ENCODE assay signal across 24 cellular contexts in the genomic region with DNA sequence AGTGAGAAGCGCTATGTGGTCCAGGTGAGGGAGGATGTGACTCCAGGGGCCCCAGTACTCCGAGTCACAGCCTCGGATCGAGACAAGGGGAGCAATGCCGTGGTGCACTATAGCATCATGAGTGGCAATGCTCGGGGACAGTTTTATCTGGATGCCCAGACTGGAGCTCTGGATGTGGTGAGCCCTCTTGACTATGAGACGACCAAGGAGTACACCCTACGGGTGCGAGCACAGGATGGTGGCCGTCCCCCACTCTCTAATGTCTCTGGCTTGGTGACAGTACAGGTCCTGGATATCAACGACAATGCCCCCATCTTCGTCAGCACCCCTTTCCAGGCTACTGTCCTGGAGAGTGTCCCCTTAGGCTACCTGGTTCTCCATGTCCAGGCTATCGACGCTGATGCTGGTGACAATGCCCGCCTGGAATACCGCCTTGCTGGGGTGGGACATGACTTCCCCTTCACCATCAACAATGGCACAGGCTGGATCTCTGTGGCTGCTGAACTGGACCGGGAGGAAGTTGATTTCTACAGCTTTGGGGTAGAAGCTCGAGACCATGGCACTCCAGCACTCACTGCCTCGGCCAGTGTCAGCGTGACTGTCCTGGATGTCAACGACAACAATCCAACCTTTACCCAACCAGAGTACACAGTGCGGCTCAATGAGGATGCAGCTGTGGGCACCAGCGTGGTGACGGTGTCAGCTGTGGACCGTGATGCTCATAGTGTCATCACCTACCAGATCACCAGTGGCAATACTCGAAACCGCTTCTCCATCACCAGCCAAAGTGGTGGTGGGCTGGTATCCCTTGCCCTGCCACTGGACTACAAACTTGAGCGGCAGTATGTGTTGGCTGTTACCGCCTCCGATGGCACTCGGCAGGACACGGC. TPM values are rescaled to one million over a fixed set of nuclear protein-coding genes. Genes with fewer than 3 reads are reported as not detected.
DNase-seq lines count a peak whose midpoint lies in the region; ATAC-seq, FAIRE-seq and TF ChIP-seq lines count a peak whose summit lies in the region.
"Had no signal": no experiment of that assay in that cellular context is flagged by ENCODE, and none has a peak within 500 bp of the region (broad histone marks: within the 10 kb centered on the region; RNA-seq: fewer than 3 reads in every experiment).

No MANE protein-coding gene starts in this region.

- H3K9me3 Mint-ChIP-seq in MCF 10A (ENCODE audit: unreplicated experiment) (no peaks in the 10 kb centered on the region), type B pancreatic cell (no peaks in the 10 kb centered on the region)
- no peaks in the 10 kb centered on the region for H3K9me3 Mint-ChIP-seq in activated CD8-positive, alpha-beta T cell treated with anti-CD3 and anti-CD28 coated beads, Interleukin-2, amount 10 ng/mL, durations not matched to agents 7 days and 5 days (ENCODE audit: insufficient read depth)
- H3K9me3 Mint-ChIP-seq: dendritic cell treated with granulocyte-macrophage colony-stimulating factor and Interleukin-4, amounts not matched to agents 40 ng/mL and 50 ng/mL, for 4 days; stimulated activated naive CD8-positive, alpha-beta T cell treated with anti-CD3 and anti-CD28 coated beads, Interleukin-15, Interleukin-2, amounts not matched to agents 100 ng/mL and 50 ng/mL, for 24 hours had no signal

- H3K36me3 ChIP-seq in breast epithelium (no peaks in the 10 kb centered on the region), HEK293 (ENCODE audit: control insufficient read depth in 2 of 2, insufficient read depth in 1 of 2, low read length in 2 of 2) (peaks cover 0 to 37% of the 10 kb centered on the region in 2 experiments; a peak in 1 of 3 replicates), kidney (ENCODE audit: control insufficient read depth in 1 of 2, insufficient read depth in 2 of 2, low read length in 2 of 2) (no peaks in the 10 kb centered on the region)
- H3K36me3 ChIP-seq: right lobe of liver, SJCRH30, upper lobe of left lung had no signal

- no peak for DNase-seq in MCF 10A (ENCODE audit: unreplicated experiment)
- DNase-seq in breast epithelium (ENCODE audit: low spot score in 2 of 2), result no peak
- peak; percentile 54 for DNase-seq in kidney
- DNase-seq in type B pancreatic cell (ENCODE audit: extremely low spot score, unreplicated experiment), result no peak
- DNase-seq in activated CD8-positive, alpha-beta T cell treated with anti-CD3 and anti-CD28 coated beads, Interleukin-2, amount 10 ng/mL, durations not matched to agents 7 days and 5 days, result no peak
- DNase-seq in nucleus accumbens (lab: John Stamatoyannopoulos, UW), result no peak
- DNase-seq: activated naive CD4-positive, alpha-beta T cell; foreskin melanocyte; Karpas-422; left cardiac atrium; NCI-H1105 treated with DMSO at 0.1 percent for 48 hours; NCI-H748 treated with DMSO at 0.1 percent for 48 hours; PC-3; SJCRH30; upper lobe of left lung had no signal

- H3K27ac Mint-ChIP-seq in MCF 10A (ENCODE audit: low read depth, unreplicated experiment) (no peak overlapping the region), type B pancreatic cell (no peak overlapping the region)
- no peak overlapping the region for H3K27ac Mint-ChIP-seq in activated CD8-positive, alpha-beta T cell treated with anti-CD3 and anti-CD28 coated beads, Interleukin-2, amount 10 ng/mL, durations not matched to agents 7 days and 5 days
- H3K27ac Mint-ChIP-seq: dendritic cell treated with granulocyte-macrophage colony-stimulating factor and Interleukin-4, amounts not matched to agents 40 ng/mL and 50 ng/mL, for 4 days; stimulated activated naive CD8-positive, alpha-beta T cell treated with anti-CD3 and anti-CD28 coated beads, Interleukin-15, Interleukin-2, amounts not matched to agents 100 ng/mL and 50 ng/mL, for 24 hours had no signal

- H3K27me3 ChIP-seq in breast epithelium, result no peaks in the 10 kb centered on the region
- H3K27me3 ChIP-seq: right lobe of liver, SJCRH30 had no signal

- peaks cover 6 to 9% of the 10 kb centered on the region in 2 donors for H3K4me1 ChIP-seq in breast epithelium
- peaks cover 5% of the 10 kb centered on the region; the same call in 1 of the 2 replicates for H3K4me1 ChIP-seq in HEK293 (ENCODE audit: control insufficient read depth, insufficient read depth, low read length)
- peaks cover 17 to 34% of the 10 kb centered on the region in 2 donors for H3K4me1 ChIP-seq in kidney (ENCODE audit: control insufficient read depth in 1 of 2, insufficient read depth in 1 of 2, low read depth in 1 of 2, low read length in 2 of 2)

- H3K36me3 Mint-ChIP-seq in MCF 10A (ENCODE audit: insufficient read depth, unreplicated experiment) (no peaks in the 10 kb centered on the region), type B pancreatic cell (peaks cover 13% of the 10 kb centered on the region)
- H3K36me3 Mint-ChIP-seq in activated CD8-positive, alpha-beta T cell treated with anti-CD3 and anti-CD28 coated beads, Interleukin-2, amount 10 ng/mL, durations not matched to agents 7 days and 5 days (ENCODE audit: low read depth), result no peaks in the 10 kb centered on the region

- H3K9ac ChIP-seq in kidney (ENCODE audit: low read length in 2 of 2), result no peak overlapping the region

- H3K4me3 ChIP-seq in breast epithelium (peak overlapping the region in 1 of 3 donors; percentile 94), HEK293 (ENCODE audit: low read depth, low read length) (no peak overlapping the region), kidney (ENCODE audit: low read length in 2 of 2) (no peak overlapping the region)
- H3K4me3 ChIP-seq: right lobe of liver, SJCRH30, upper lobe of left lung had no signal

- TF ChIP-seq CTCF in MCF 10A (IDR thresholded peaks at IDR 0.05; ENCODE audit: unreplicated experiment) (no peak), breast epithelium (IDR thresholded peaks at IDR 0.05) (no peak), HEK293 (tag by site-specific recombination; IDR thresholded peaks at IDR 0.05) (no peak), kidney (IDR thresholded peaks at IDR 0.05; ENCODE audit: borderline replicate concordance, extremely low read depth, insufficient read depth) (no peak), type B pancreatic cell (conservative IDR thresholded peaks at IDR 0.05) (no peak)

- FAIRE-seq in kidney (lab: Jason Lieb, UNC), result no peak
- FAIRE-seq: D721Med had no signal

- H3K27me3 Mint-ChIP-seq in MCF 10A (ENCODE audit: insufficient read depth, unreplicated experiment) (no peaks in the 10 kb centered on the region), type B pancreatic cell (no peaks in the 10 kb centered on the region)
- peaks cover 6% of the 10 kb centered on the region for H3K27me3 Mint-ChIP-seq in activated CD8-positive, alpha-beta T cell treated with anti-CD3 and anti-CD28 coated beads, Interleukin-2, amount 10 ng/mL, durations not matched to agents 7 days and 5 days (ENCODE audit: low read depth)

- H3K4me3 Mint-ChIP-seq in MCF 10A (ENCODE audit: unreplicated experiment) (peak overlapping the region; percentile 25), type B pancreatic cell (peak overlapping the region; percentile 59)
- no peak overlapping the region for H3K4me3 Mint-ChIP-seq in activated CD8-positive, alpha-beta T cell treated with anti-CD3 and anti-CD28 coated beads, Interleukin-2, amount 10 ng/mL, durations not matched to agents 7 days and 5 days
- H3K4me3 Mint-ChIP-seq: dendritic cell treated with granulocyte-macrophage colony-stimulating factor and Interleukin-4, amounts not matched to agents 40 ng/mL and 50 ng/mL, for 4 days; stimulated activated naive CD8-positive, alpha-beta T cell treated with anti-CD3 and anti-CD28 coated beads, Interleukin-15, Interleukin-2, amounts not matched to agents 100 ng/mL and 50 ng/mL, for 24 hours had no signal

- H3K9me3 ChIP-seq in breast epithelium (no peaks in the 10 kb centered on the region), HEK293 (ENCODE audit: control insufficient read depth, insufficient read depth, low read depth, low read length) (no peaks in the 10 kb centered on the region), kidney (ENCODE audit: control insufficient read depth in 1 of 2, low read length in 2 of 2) (no peaks in the 10 kb centered on the region)
- H3K9me3 ChIP-seq: right lobe of liver, SJCRH30, upper lobe of left lung had no signal

- no peak for TF ChIP-seq POLR2A in breast epithelium (IDR thresholded peaks at IDR 0.05)

- peaks cover 10% of the 10 kb centered on the region for H3K4me1 Mint-ChIP-seq in MCF 10A (ENCODE audit: insufficient read depth, unreplicated experiment)
- peaks cover 18% of the 10 kb centered on the region for H3K4me1 Mint-ChIP-seq in type B pancreatic cell (ENCODE audit: unreplicated experiment)
- peaks cover 10% of the 10 kb centered on the region for H3K4me1 Mint-ChIP-seq in activated CD8-positive, alpha-beta T cell treated with anti-CD3 and anti-CD28 coated beads, Interleukin-2, amount 10 ng/mL, durations not matched to agents 7 days and 5 days (ENCODE audit: low read depth)

- BruUV-seq in MCF 10A (replicated peaks; lab: Mats Ljungman, UMichigan), result no TSS peak

- POLR2A ChIA-PET in MCF 10A (lab: Yijun Ruan, JAX), result interaction anchor here (1.3 to 2.3 kb wide), 2 partner anchors 37 to 174 kb away, joined by 3 to 10 read pairs; no protein-coding TSS in a partner anchor
- POLR2A ChIA-PET in HEK293 (lab: Yijun Ruan, JAX), result interaction anchor here (0.7 to 1.2 kb wide), 2 partner anchors 26 to 151 kb away, joined by 3 to 10 read pairs; no protein-coding TSS in a partner anchor
- POLR2A ChIA-PET in activated CD8-positive, alpha-beta T cell treated with anti-CD3 and anti-CD28 coated beads, Interleukin-2, amount 10 ng/mL, durations not matched to agents 7 days and 5 days (lab: Charles Lee), result no interaction called here

- H3K27ac ChIP-seq in breast epithelium (peak overlapping the region in 1 of 2 donors; percentile 97), HEK293 (ENCODE audit: extremely low read depth, low read depth, low read length) (no peak overlapping the region), kidney (ENCODE audit: low read depth in 2 of 2, low read length in 2 of 2) (no peak overlapping the region)
- H3K27ac ChIP-seq: right lobe of liver, SJCRH30, upper lobe of left lung had no signal

- ATAC-seq in HG03097 (IDR thresholded peaks at IDR 0.05; ENCODE audit: low FRiP score, unreplicated experiment), result no peak
- ATAC-seq in activated CD8-positive, alpha-beta T cell treated with anti-CD3 and anti-CD28 coated beads, Interleukin-2, amount 10 ng/mL, durations not matched to agents 7 days and 5 days, result no peak
- ATAC-seq: activated CD4-positive, CD25-positive, alpha-beta regulatory T cell treated with anti-CD3 and anti-CD28 coated beads, Interleukin-2, amount 50 U/mL, for 24 hours; left cardiac atrium; PC-3; right lobe of liver had no signal

- CTCF ChIA-PET in MCF 10A (lab: Yijun Ruan, JAX) (interaction anchor here (0.8 to 1.5 kb wide), 4 partner anchors 11 to 147 kb away, joined by 3 read pairs; a partner anchor contains a TSS), HEK293 (lab: Yijun Ruan, JAX) (interaction anchor here (0.6 kb wide), 1 partner anchor 25 kb away, joined by 3 read pairs; no protein-coding TSS in a partner anchor)
- CTCF ChIA-PET in activated CD8-positive, alpha-beta T cell treated with anti-CD3 and anti-CD28 coated beads, Interleukin-2, amount 10 ng/mL, durations not matched to agents 7 days and 5 days (lab: Charles Lee), result interaction anchor here (2.2 kb wide), 1 partner anchor 281 kb away, joined by 6 read pairs; no protein-coding TSS in a partner anchor

- intact Hi-C loops in MCF 10A (cut with micrococcal nuclease) (no loop called here), breast epithelium (cut with DNase I; ENCODE audit: low total_unique reads) (no loop called here), kidney (cut with DNase I) (no loop called here)

RNA-seq across cellular contexts. Expression of a gene that starts 2.2 kb away (rescaled TPM):
- total RNA-seq in MCF 10A (2022), result 6.9 and 7.2 TPM in 2 replicates
- total RNA-seq in breast epithelium, result 10 to 100 TPM in 2 of 3 donors, 1 to 10 TPM in 1; 1.3 to 19.5 (median 13.8) TPM
- total RNA-seq in kidney, result 65.6 TPM
- 10.6 TPM for polyA plus RNA-seq in kidney (ENCODE audit: insufficient read depth, low read depth, low replicate concordance)
- total RNA-seq in type B pancreatic cell (ENCODE audit: low replicate concordance), result 23.4 and 35.5 TPM in 2 replicates
- total RNA-seq in activated CD8-positive, alpha-beta T cell treated with anti-CD3 and anti-CD28 coated beads, Interleukin-2, amount 10 ng/mL, durations not matched to agents 7 days and 5 days, result 1 to 10 TPM; 4.9 to 5.2 TPM

RNA-seq across cellular contexts. Expression of a gene that starts 31.4 kb away (rescaled TPM):
- total RNA-seq in MCF 10A (2022) (13.0 and 19.4 TPM in 2 replicates), breast epithelium (1 to 10 TPM; 4.2 to 5.9 (median 4.3) TPM), kidney (4.2 TPM), type B pancreatic cell (ENCODE audit: low replicate concordance) (10.3 and 46.2 TPM in 2 replicates)
- polyA plus RNA-seq in kidney (ENCODE audit: insufficient read depth, low read depth, low replicate concordance), result 3.5 TPM
- 10 to 100 TPM; 38.2 to 40.7 TPM for total RNA-seq in activated CD8-positive, alpha-beta T cell treated with anti-CD3 and anti-CD28 coated beads, Interleukin-2, amount 10 ng/mL, durations not matched to agents 7 days and 5 days

RNA-seq across cellular contexts. Expression of a gene that starts 37.8 kb away (rescaled TPM):
- total RNA-seq in MCF 10A (2022) (381 and 492 TPM in 2 replicates), breast epithelium (100 to 1,000 TPM; 146 to 172 (median 161) TPM), kidney (181 TPM), type B pancreatic cell (ENCODE audit: low replicate concordance) (136 and 173 TPM in 2 replicates)
- polyA plus RNA-seq in kidney (ENCODE audit: insufficient read depth, low read depth, low replicate concordance), result 114 TPM
- total RNA-seq in activated CD8-positive, alpha-beta T cell treated with anti-CD3 and anti-CD28 coated beads, Interleukin-2, amount 10 ng/mL, durations not matched to agents 7 days and 5 days, result 100 to 1,000 TPM; 145 to 157 TPM

RNA-seq across cellular contexts. Expression of a gene that starts 55.3 kb away (rescaled TPM):
- total RNA-seq in MCF 10A (2022) (1.1 TPM in 1 of 2 replicates, not detected in the other), breast epithelium (not detected), kidney (0.19 TPM), type B pancreatic cell (ENCODE audit: low replicate concordance) (0.48 and 0.60 TPM in 2 replicates)
- polyA plus RNA-seq in kidney (ENCODE audit: insufficient read depth, low read depth, low replicate concordance), result not detected
- not detected for total RNA-seq in activated CD8-positive, alpha-beta T cell treated with anti-CD3 and anti-CD28 coated beads, Interleukin-2, amount 10 ng/mL, durations not matched to agents 7 days and 5 days
- total RNA-seq: G401, osteocyte, PC-3, right lobe of liver had no signal
